Comparison of ENCODE assay signal across 15 cellular contexts in the genomic region with DNA sequence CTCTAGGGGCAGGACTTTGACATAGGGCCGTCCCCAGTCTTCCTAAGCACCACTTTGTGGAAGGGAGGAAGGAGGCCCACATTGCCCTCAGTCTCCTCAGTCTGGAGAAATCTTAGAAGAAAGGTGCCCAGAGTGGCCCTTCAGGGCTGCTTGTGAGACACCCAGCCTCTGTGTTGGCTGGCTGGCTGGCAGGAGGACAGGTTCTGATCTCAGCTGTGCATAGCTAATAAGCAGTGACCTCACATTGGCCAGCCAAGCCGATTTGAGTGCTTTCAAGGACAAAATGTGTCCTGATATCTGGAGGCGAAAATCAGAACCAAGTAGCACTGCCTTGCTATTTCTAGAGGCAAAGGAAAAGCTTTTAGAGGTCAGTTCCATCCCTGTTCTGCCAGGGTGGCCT.
"Had no signal": no experiment of that assay in that cellular context is flagged by ENCODE, and none has a peak within 500 bp of the region (broad histone marks: within the 10 kb centered on the region; RNA-seq: fewer than 3 reads in every experiment).

No MANE protein-coding gene starts in this region.

- ATAC-seq: natural killer cell; stimulated activated naive CD8-positive, alpha-beta T cell treated with anti-CD3 and anti-CD28 coated beads, Interleukin-15, amount 100 ng/mL, for 72 hours had no signal

- H3K27me3 ChIP-seq: sigmoid colon, spleen had no signal

- H3K4me1 ChIP-seq: breast epithelium, prostate gland, sigmoid colon, spleen had no signal

- FAIRE-seq: urothelium cell line had no signal

- H3K36me3 ChIP-seq: breast epithelium, prostate gland, sigmoid colon, spleen had no signal

- H3K9me3 ChIP-seq: breast epithelium, prostate gland, sigmoid colon, spleen had no signal

- DNase-seq: activated CD4-positive, alpha-beta T cell treated with anti-CD3 and anti-CD28 coated beads, Interleukin-2, amount 50 U/mL, for 4 hours; activated CD4-positive, CD25-positive, alpha-beta regulatory T cell treated with anti-CD3 and anti-CD28 coated beads, Interleukin-2, amount 50 U/mL, for 72 hours; activated naive CD4-positive, alpha-beta T cell; activated naive CD8-positive, alpha-beta T cell treated with anti-CD3 and anti-CD28 coated beads, Interleukin-2, amount 10 ng/mL, durations not matched to agents 7 days and 5 days; activated T-cell treated with anti-CD3 and anti-CD28 coated beads for 4 hours; endodermal cell; kidney glomerular epithelial cell; natural killer cell; sigmoid colon; spleen; stimulated activated naive CD8-positive, alpha-beta T cell treated with anti-CD3 and anti-CD28 coated beads, Interleukin-15, amount 100 ng/mL, for 72 hours; T1000 had no signal

- H3K27ac ChIP-seq: breast epithelium, prostate gland, sigmoid colon, spleen had no signal

- H3K4me3 ChIP-seq: breast epithelium, prostate gland, sigmoid colon, spleen had no signal
